In genomic region chr3:61194892-61195538, GRCh38 we compare ENCODE assay signal across 26 cellular contexts. TPM values are rescaled to one million over a fixed set of nuclear protein-coding genes. Genes with fewer than 3 reads are reported as not detected.
"Had no signal": no experiment of that assay in that cellular context is flagged by ENCODE, and none has a peak within 500 bp of the region (broad histone marks: within the 10 kb centered on the region; RNA-seq: fewer than 3 reads in every experiment).

No MANE protein-coding gene starts in this region.

- H3K36me3 Mint-ChIP-seq: activated CD8-positive, alpha-beta memory T cell treated with anti-CD3 and anti-CD28 coated beads, Interleukin-2, amount 10 ng/mL, durations not matched to agents 7 days and 5 days; activated naive CD4-positive, alpha-beta T cell treated with anti-CD3 and anti-CD28 coated beads, Interleukin-2, amount 50 U/mL, for 24 hours; brain had no signal

- DNase-seq: activated CD4-positive, alpha-beta T cell treated with anti-CD3 and anti-CD28 coated beads, Interleukin-2, amount 10 ng/mL, durations not matched to agents 24 days and 14 days; activated CD8-positive, alpha-beta memory T cell treated with anti-CD3 and anti-CD28 coated beads, Interleukin-2, amount 10 ng/mL, durations not matched to agents 7 days and 5 days; activated CD8-positive, alpha-beta T cell treated with anti-CD3 and anti-CD28 coated beads for 36 hours; activated gamma-delta T cell treated with Interleukin-2 at 50 U/mL for 16 hours; activated T-cell treated with anti-CD3 and anti-CD28 coated beads for 4 hours; anterior cingulate cortex; central memory CD4-positive, alpha-beta T cell; dermis blood vessel endothelial cell; effector CD8-positive, alpha-beta T cell; glutamatergic neuron; immature natural killer cell; kidney glomerular epithelial cell; mesenchymal stem cell; naive B cell; occipital lobe; stimulated activated CD4-positive, alpha-beta T cell treated with anti-CD3 and anti-CD28 coated beads, Interleukin-12 subunit alpha, Interleukin-12 subunit beta, amount 100 ng/mL, for 4 hours; stimulated activated CD4-positive, alpha-beta T cell treated with anti-CD3 and anti-CD28 coated beads, Interleukin-4, amount 100 ng/mL, for 4 hours; stimulated activated naive CD8-positive, alpha-beta T cell treated with anti-CD3 and anti-CD28 coated beads, Interleukin-15, Interleukin-2, amounts not matched to agents 100 U/mL and 50 U/mL, for 24 hours; upper lobe of left lung had no signal

- H3K27me3 ChIP-seq: hepatocyte, upper lobe of left lung had no signal

- H3K27me3 Mint-ChIP-seq: activated CD4-positive, alpha-beta T cell treated with anti-CD3 and anti-CD28 coated beads, Interleukin-2, amount 10 ng/mL, durations not matched to agents 24 days and 14 days; activated CD8-positive, alpha-beta memory T cell treated with anti-CD3 and anti-CD28 coated beads, Interleukin-2, amount 10 ng/mL, durations not matched to agents 7 days and 5 days; activated CD8-positive, alpha-beta T cell treated with anti-CD3 and anti-CD28 coated beads for 36 hours; activated naive CD4-positive, alpha-beta T cell treated with anti-CD3 and anti-CD28 coated beads, Interleukin-2, amount 50 U/mL, for 24 hours; naive B cell had no signal

- H3K36me3 ChIP-seq: upper lobe of left lung had no signal

- H3K4me3 ChIP-seq: hepatocyte, upper lobe of left lung had no signal

- H3K9me3 Mint-ChIP-seq: activated CD8-positive, alpha-beta T cell treated with anti-CD3 and anti-CD28 coated beads for 36 hours; activated naive CD4-positive, alpha-beta T cell treated with anti-CD3 and anti-CD28 coated beads, Interleukin-2, amount 50 U/mL, for 24 hours; activated T-helper 1 cell treated with anti-CD3 and anti-CD28 coated beads, Interleukin-12 subunit alpha, Interleukin-12 subunit beta, Interleukin-2, Interleukin-4 antibody, amounts not matched to agents 30 ng/mL and 10 ng/mL and 1 ng/mL, durations not matched to agents 14 hours and 24 hours and 36 hours; immature natural killer cell had no signal

- H2AFZ ChIP-seq: hepatocyte had no signal

- H3K4me3 Mint-ChIP-seq: activated CD4-positive, alpha-beta T cell treated with anti-CD3 and anti-CD28 coated beads, Interleukin-2, amount 10 ng/mL, durations not matched to agents 24 days and 14 days; activated CD8-positive, alpha-beta memory T cell treated with anti-CD3 and anti-CD28 coated beads, Interleukin-2, amount 10 ng/mL, durations not matched to agents 7 days and 5 days; activated CD8-positive, alpha-beta T cell treated with anti-CD3 and anti-CD28 coated beads for 36 hours; activated naive CD4-positive, alpha-beta T cell treated with anti-CD3 and anti-CD28 coated beads, Interleukin-2, amount 50 U/mL, for 24 hours; activated T-helper 1 cell treated with anti-CD3 and anti-CD28 coated beads, Interleukin-12 subunit alpha, Interleukin-12 subunit beta, Interleukin-2, Interleukin-4 antibody, amounts not matched to agents 30 ng/mL and 10 ng/mL and 1 ng/mL, durations not matched to agents 14 hours and 24 hours and 36 hours; brain; immature natural killer cell; naive B cell had no signal

- H3K27ac Mint-ChIP-seq: activated CD4-positive, alpha-beta T cell treated with anti-CD3 and anti-CD28 coated beads, Interleukin-2, amount 10 ng/mL, durations not matched to agents 24 days and 14 days; activated CD8-positive, alpha-beta memory T cell treated with anti-CD3 and anti-CD28 coated beads, Interleukin-2, amount 10 ng/mL, durations not matched to agents 7 days and 5 days; activated CD8-positive, alpha-beta T cell treated with anti-CD3 and anti-CD28 coated beads for 36 hours; activated naive CD4-positive, alpha-beta T cell treated with anti-CD3 and anti-CD28 coated beads, Interleukin-2, amount 50 U/mL, for 24 hours; activated T-helper 1 cell treated with anti-CD3 and anti-CD28 coated beads, Interleukin-12 subunit alpha, Interleukin-12 subunit beta, Interleukin-2, Interleukin-4 antibody, amounts not matched to agents 30 ng/mL and 10 ng/mL and 1 ng/mL, durations not matched to agents 14 hours and 24 hours and 36 hours; immature natural killer cell had no signal

- H3K27ac ChIP-seq: hepatocyte, upper lobe of left lung, VCaP had no signal

- H3K4me1 Mint-ChIP-seq: activated CD4-positive, alpha-beta T cell treated with anti-CD3 and anti-CD28 coated beads, Interleukin-2, amount 10 ng/mL, durations not matched to agents 24 days and 14 days; activated CD8-positive, alpha-beta memory T cell treated with anti-CD3 and anti-CD28 coated beads, Interleukin-2, amount 10 ng/mL, durations not matched to agents 7 days and 5 days; activated naive CD4-positive, alpha-beta T cell treated with anti-CD3 and anti-CD28 coated beads, Interleukin-2, amount 50 U/mL, for 24 hours had no signal

- H3K4me2 ChIP-seq: hepatocyte had no signal

- ATAC-seq: activated CD4-positive, CD25-positive, alpha-beta regulatory T cell treated with anti-CD3 and anti-CD28 coated beads, Interleukin-2, amount 50 U/mL, for 24 hours; activated CD8-positive, alpha-beta memory T cell treated with anti-CD3 and anti-CD28 coated beads, Interleukin-2, amount 10 ng/mL, durations not matched to agents 7 days and 5 days; activated CD8-positive, alpha-beta T cell treated with anti-CD3 and anti-CD28 coated beads for 36 hours; stimulated activated naive CD8-positive, alpha-beta T cell treated with anti-CD3 and anti-CD28 coated beads, Interleukin-15, Interleukin-2, amounts not matched to agents 100 U/mL and 50 U/mL, for 24 hours had no signal

- H3K4me1 ChIP-seq: upper lobe of left lung had no signal

- H3K9me3 ChIP-seq: upper lobe of left lung had no signal

- H3K79me2 ChIP-seq: hepatocyte had no signal

RNA-seq across cellular contexts. Expression of gene FHIT, which starts 56.2 kb away (rescaled TPM):
- polyA plus RNA-seq: neural cell had no signal
